ENCODE assay signal across 8 cellular contexts in the genomic region with DNA sequence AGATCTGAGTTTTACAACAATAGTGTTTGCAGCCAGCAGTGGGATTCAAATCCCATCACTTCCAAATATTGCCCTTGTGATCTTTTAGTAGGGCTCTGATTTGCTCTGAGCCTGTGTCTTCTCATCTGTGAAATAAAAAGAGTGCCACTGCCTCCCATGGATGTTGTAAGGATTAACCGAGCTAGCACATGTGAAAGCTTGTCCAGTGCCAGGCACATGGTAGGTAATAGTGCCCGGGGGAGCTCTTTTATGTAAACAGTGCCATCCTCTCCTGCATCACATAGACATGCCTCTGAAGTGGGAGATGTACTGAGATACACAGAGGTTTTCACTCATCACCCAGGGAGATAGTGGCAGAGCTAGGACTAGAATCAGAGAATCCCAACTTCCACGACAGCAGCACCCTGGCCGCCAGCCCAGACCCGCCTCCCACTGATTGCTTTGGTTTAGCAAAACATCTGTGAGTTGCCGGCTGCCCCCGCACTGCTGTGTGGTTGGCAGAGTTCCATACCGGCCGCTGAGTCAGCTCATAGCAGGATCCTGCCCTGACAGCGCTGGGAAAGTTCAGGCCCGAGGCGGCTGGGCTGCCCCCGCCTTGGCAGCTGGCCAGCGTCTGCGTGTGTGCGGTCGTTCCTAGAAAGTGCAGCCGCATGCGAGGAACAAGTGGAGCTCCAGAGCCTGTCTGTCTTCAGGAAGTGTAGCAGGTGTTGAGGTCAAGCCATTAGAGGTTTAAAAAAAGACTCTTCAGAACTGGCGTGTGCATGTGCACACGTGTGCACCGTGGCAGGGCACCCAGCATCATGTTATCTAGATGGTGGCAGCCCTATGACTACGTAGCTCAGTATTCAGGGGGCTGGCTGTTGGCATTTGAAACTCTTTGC. TPM values are rescaled to one million over a fixed set of nuclear protein-coding genes. Genes with fewer than 3 reads are reported as not detected.
DNase-seq lines count a peak whose midpoint lies in the region; ATAC-seq and TF ChIP-seq lines count a peak whose summit lies in the region.

No MANE protein-coding gene starts in this region.

- WGBS in adrenal gland, 4 donors = 1 to 6% (median 3%) methylated on average over 6 to 23 of the region's 23 CpGs

- peak; percentile 58 for ATAC-seq in HG02763 (IDR thresholded peaks at IDR 0.05; ENCODE audit: unreplicated experiment)
- peak; percentile 97 for ATAC-seq in left cardiac atrium

- no peak for TF ChIP-seq POLR2A in adrenal gland (IDR thresholded peaks at IDR 0.05)

- H3K4me3 ChIP-seq in GM12865 (ENCODE audit: low read depth, low read length) (peak overlapping the region; percentile 55), adrenal gland (no peak overlapping the region), retinal pigment epithelial cell (ENCODE audit: low read length) (no peak overlapping the region)

- intact Hi-C loops in adrenal gland (cut with DNase I) = loop anchor here in 1 of 2 donors (10.0 kb wide), 1 partner anchor 69 kb away; a partner anchor contains a TSS
- intact Hi-C loops in left cardiac atrium (cut with DNase I) = loop anchor here in 1 of 2 donors (5.0 kb wide), 1 partner anchor 56 kb away; no protein-coding TSS in a partner anchor

- peaks cover 0 to 4% of the 10 kb centered on the region in 2 donors for H3K36me3 ChIP-seq in adrenal gland (replicated peaks in 1 of 2)

- peaks cover 7 to 33% of the 10 kb centered on the region in 2 donors for H3K4me1 ChIP-seq in adrenal gland (replicated peaks in 1 of 2)

- H3K27me3 ChIP-seq in adrenal gland = no peaks in the 10 kb centered on the region

- peak overlapping the region in 2 of 5 donors; percentile 27 to 36 for H3K27ac ChIP-seq in adrenal gland

- TF ChIP-seq CTCF in GM12865 (IDR thresholded peaks at IDR 0.05; ENCODE audit: insufficient read depth, low read depth, low read length, missing control alignments) (no peak), adrenal gland (IDR thresholded peaks at IDR 0.05) (peak in 3 of 6 experiments; percentile 6 to 30 (median 19)), retinal pigment epithelial cell (conservative IDR thresholded peaks at IDR 0.05; ENCODE audit: low read depth, low read length) (no peak)

- DNase-seq in GM12865 (ENCODE audit: low read depth) = peak; percentile 93
- peak; percentile 84 for DNase-seq in NCI-H1436 (lab: John Stamatoyannopoulos, UW)
- peak; percentile 69 to 93 (median 79) for DNase-seq in T-helper 1 cell
- DNase-seq in adrenal gland = peak; percentile 99 to 100 (median 100)
- DNase-seq in left cardiac atrium = peak; percentile 99
- peak; percentile 97 for DNase-seq in retinal pigment epithelial cell (ENCODE audit: low read depth)
- DNase-seq in GM19240 (ENCODE audit: insufficient read length, low spot score) = no peak

- no peaks in the 10 kb centered on the region for H3K9me3 ChIP-seq in adrenal gland (replicated peaks in 1 of 3)

RNA-seq across cellular contexts. Expression of a gene that starts 5.0 kb away (rescaled TPM):
- 1 to 10 TPM; 1.0 to 7.1 (median 3.5) TPM for total RNA-seq in adrenal gland
- polyA plus RNA-seq in adrenal gland = 1 to 10 TPM; 1.8 to 4.4 (median 2.6) TPM
- 1 to 10 TPM; 2.1 to 2.6 TPM for total RNA-seq in left cardiac atrium
